ENCODE assay signal across 8 cellular contexts in genomic region chr5:151758430-151759241, GRCh38. TPM values are rescaled to one million over a fixed set of nuclear protein-coding genes. Genes with fewer than 3 reads are reported as not detected.
DNase-seq lines count a peak whose midpoint lies in the region; ATAC-seq lines count a peak whose summit lies in the region.

TSS of gene ATOX1 (minus strand) at chr5:151758631. CDS start at chr5:151758551, 80 bp downstream.

- no peaks in the 10 kb centered on the region for H3K9me3 Mint-ChIP-seq in naive thymus-derived CD8-positive, alpha-beta T cell

- peak within 1 kb of the TSS; percentile 88 to 98 (median 96) for H3K27ac Mint-ChIP-seq in naive thymus-derived CD8-positive, alpha-beta T cell

- H3K4me1 Mint-ChIP-seq in naive thymus-derived CD8-positive, alpha-beta T cell = peaks cover 14 to 46% (median 41%) of the 10 kb centered on the region in 4 donors

- H3K36me3 Mint-ChIP-seq in naive thymus-derived CD8-positive, alpha-beta T cell = peaks cover 0 to 7% (median 0%) of the 10 kb centered on the region in 3 donors

- peak; percentile 42 for DNase-seq in DMS79 (lab: John Stamatoyannopoulos, UW)
- peak; percentile 83 for DNase-seq in HuH-7.5 (ENCODE audit: low spot score)
- DNase-seq in RKO (ENCODE audit: low spot score) = peak; percentile 90
- peak; percentile 78 to 87 for DNase-seq in activated T-helper 1 cell treated with anti-CD3 and anti-CD28 coated beads, Interleukin-2, amount 50 U/mL, for 16 hours (ENCODE audit: low read depth in 1 of 2, low spot score in 1 of 2)
- DNase-seq in fibroblast of gingiva (ENCODE audit: low read depth) = peak; percentile 85
- DNase-seq in naive thymus-derived CD8-positive, alpha-beta T cell = peak; percentile 83 to 93 (median 90)
- DNase-seq in stimulated activated naive CD4-positive, alpha-beta T cell (lab: John Stamatoyannopoulos, UW) = peak; percentile 77 to 89 (median 87)

- peak; percentile 95 for ATAC-seq in GM21526 (IDR thresholded peaks at IDR 0.05; ENCODE audit: low FRiP score, unreplicated experiment)
- ATAC-seq in naive thymus-derived CD8-positive, alpha-beta T cell = peak; percentile 97

- POLR2A ChIA-PET in naive thymus-derived CD8-positive, alpha-beta T cell (lab: Charles Lee) = interaction anchor here (0.5 to 9.4 kb wide), 7 partner anchors 12 to 567 kb away, joined by 3 to 152 read pairs (median 4); partner anchors contain the start of gene G3BP1

- no peaks in the 10 kb centered on the region for H3K27me3 Mint-ChIP-seq in naive thymus-derived CD8-positive, alpha-beta T cell

- peak within 1 kb of the TSS; percentile 85 to 98 (median 92) for H3K4me3 Mint-ChIP-seq in naive thymus-derived CD8-positive, alpha-beta T cell

RNA-seq across cellular contexts. Expression of gene ATOX1, which starts in this region (rescaled TPM):
- 10 to 100 TPM; 26.8 to 32.7 TPM for total RNA-seq in naive thymus-derived CD8-positive, alpha-beta T cell
- 10 to 100 TPM; 50.9 to 58.7 (median 58.0) TPM for polyA plus RNA-seq in naive thymus-derived CD8-positive, alpha-beta T cell

Comparison
In these comparisons a context has a peak if more than half of its experiments do, and no peak if none do; other contexts are left out.
1. Peak in every context shown above with its lines: DNase-seq and ATAC-seq.